In genomic region chr19:47109541-47110375, GRCh38 we compare ENCODE assay signal across 8 cellular contexts. TPM values are rescaled to one million over a fixed set of nuclear protein-coding genes. Genes with fewer than 3 reads are reported as not detected.
DNase-seq lines count a peak whose midpoint lies in the region; ATAC-seq, FAIRE-seq and TF ChIP-seq lines count a peak whose summit lies in the region.

No MANE protein-coding gene starts in this region.

- ATAC-seq in K562 (peak; percentile 12), GM21528 (IDR thresholded peaks at IDR 0.05; ENCODE audit: low FRiP score, unreplicated experiment) (no peak)

- in situ Hi-C loops in K562 (cut with MboI) = no loop called here

- CTCF ChIA-PET in K562 (lab: Yijun Ruan, JAX; ENCODE audit: low intra/inter-chr PET ratio) = no interaction called here

- H3K9ac ChIP-seq in K562 (ENCODE audit: insufficient read depth in 1 of 2, low read depth in 2 of 2, low read length in 2 of 2) = peak overlapping the region; percentile 98 to 99

- H3K27me3 ChIP-seq in K562 (ENCODE audit: control insufficient read depth in 2 of 2, insufficient read depth in 2 of 2, low read length in 2 of 2) (no peaks in the 10 kb centered on the region), kidney epithelial cell (ENCODE audit: control insufficient read depth, insufficient read depth, low read length) (no peaks in the 10 kb centered on the region)

- H3K79me2 ChIP-seq in K562 (ENCODE audit: control insufficient read depth, insufficient read depth, low read length) = peaks cover 77% of the 10 kb centered on the region

- peaks cover 18 to 43% of the 10 kb centered on the region in 2 experiments for H3K4me1 ChIP-seq in K562 (replicated peaks in 1 of 2; ENCODE audit: control insufficient read depth in 2 of 2, insufficient read depth in 2 of 2, low read length in 2 of 2)

- H3K36me3 ChIP-seq in K562 (ENCODE audit: control insufficient read depth, insufficient read depth, low read length) = peaks cover 42% of the 10 kb centered on the region
- no peaks in the 10 kb centered on the region for H3K36me3 ChIP-seq in kidney epithelial cell (ENCODE audit: control insufficient read depth, insufficient read depth, low read length)

- H3K4me3 ChIP-seq in K562 (peak overlapping the region; percentile 89), kidney epithelial cell (ENCODE audit: low read depth, low read length) (peak overlapping the region; percentile 92)

- TF ChIP-seq POLR2A in Raji (IDR thresholded peaks at IDR 0.05; ENCODE audit: insufficient read depth, low read depth, low read length) (peak; percentile 43; the same call in 1 of the 2 replicates), K562 (conservative IDR thresholded peaks at IDR 0.05) (peak; percentile 89)

- POLR2A ChIA-PET in K562 (lab: Yijun Ruan, JAX) = interaction anchor here (0.7 to 1.7 kb wide), 6 partner anchors 10 to 80 kb away, joined by 3 to 8 read pairs (median 4); partner anchors contain the start of gene SAE1

- intact Hi-C loops in K562 (cut with micrococcal nuclease) = loop anchor here (5.0 kb wide), 1 partner anchor 247 kb away; the partner anchor contains the start of gene ARHGAP35

- no peaks in the 10 kb centered on the region for H3K9me3 ChIP-seq in K562 (replicated peaks; ENCODE audit: control insufficient read depth, insufficient read depth, low read depth, low read length)

- peak overlapping the region; percentile 96 for H3K27ac ChIP-seq in K562 (ENCODE audit: extremely low read depth, low read depth, low read length)

- no peaks in the 10 kb centered on the region for H3K9me1 ChIP-seq in K562 (ENCODE audit: control insufficient read depth, insufficient read depth, low read length)

- no peaks in the 10 kb centered on the region for H4K20me1 ChIP-seq in K562 (replicated peaks; ENCODE audit: control insufficient read depth, insufficient read depth, low read length)

- whole genome bisulfite sequencing in K562 (ENCODE audit: insufficient coverage, low coverage, missing lambda C conversion rate) = 1% methylated on average over 15 of the region's 15 CpGs

- TF ChIP-seq EP300 in K562 (IDR thresholded peaks at IDR 0.05; ENCODE audit: low read length) = peak; percentile 56; the same call in 1 of the 2 replicates

- TF ChIP-seq CTCF in K562 (IDR thresholded peaks at IDR 0.05 in 2 of 3, conservative IDR thresholded peaks at IDR 0.05 in 1 of 3; ENCODE audit: insufficient read depth in 2 of 3, low read depth in 1 of 3, low read length in 3 of 3) (no peak), kidney epithelial cell (IDR thresholded peaks at IDR 0.05; ENCODE audit: insufficient read depth, low read length, poor library complexity, severe bottlenecking) (no peak)

- H3K4me2 ChIP-seq in K562 (ENCODE audit: insufficient read depth, low read length) = peak overlapping the region; percentile 88

- no peak overlapping the region for H2AFZ ChIP-seq in K562 (ENCODE audit: low read depth, low read length)

- no peak for TF ChIP-seq RAD21 in K562 (CRISPR knock-in tag; conservative IDR thresholded peaks at IDR 0.05 in 1 of 2, IDR thresholded peaks at IDR 0.05 in 1 of 2)

- peak; percentile 94 for FAIRE-seq in K562 (lab: Jason Lieb, UNC)

- DNase-seq in NCI-H1417 (lab: John Stamatoyannopoulos, UW) (peak in 2 of 3 experiments; percentile 16 to 84), NCI-H1417 treated with DMSO at 0.1 percent for 48 hours (lab: John Stamatoyannopoulos, UW) (no peak), K562 (ENCODE audit: extremely low read depth in 1 of 4, low spot score in 3 of 4) (peak; percentile 19 to 85 (median 44)), kidney epithelial cell (ENCODE audit: low read depth) (no peak), DMS153 treated with DMSO at 0.1 percent for 48 hours (lab: John Stamatoyannopoulos, UW; ENCODE audit: unreplicated experiment) (no peak)
- DNase-seq in stimulated activated CD4-positive, alpha-beta T cell treated with anti-CD3 and anti-CD28 coated beads, TNF-alpha, amount 100 ng/mL, for 4 hours (ENCODE audit: low read depth in 3 of 3) = peak; percentile 21 to 32 (median 32)

- BruUV-seq in K562 (replicated peaks; lab: Mats Ljungman, UMichigan) = no TSS peak

TF ChIP-seq in K562, 482 proteins besides CTCF, POLR2A, EP300 and RAD21 (continues in another document):
- peak; percentile 74 for TF ChIP-seq BACH1 (tag; IDR thresholded peaks at IDR 0.05)
- TF ChIP-seq AFF4 (CRISPR knock-in tag; IDR thresholded peaks at IDR 0.05) = peak; percentile 93; the same call in 1 of the 2 replicates
- peak; percentile 74 to 84; a peak in 3 of 4 replicates for TF ChIP-seq MAZ (CRISPR knock-in tag; conservative IDR thresholded peaks at IDR 0.05 in 1 of 2, IDR thresholded peaks at IDR 0.05 in 1 of 2)
- TF ChIP-seq POLR2AphosphoS5 (IDR thresholded peaks at IDR 0.05; ENCODE audit: control insufficient read depth, insufficient read depth, low read depth, low read length) = peak; percentile 71; the same call in 1 of the 2 replicates
- TF ChIP-seq C11orf30 (IDR thresholded peaks at IDR 0.05; ENCODE audit: low read depth) = peak; percentile 95
- peak; percentile 35 for TF ChIP-seq POLR2G (IDR thresholded peaks at IDR 0.05; ENCODE audit: low read depth, low read length)

RNA-seq across cellular contexts. Expression of gene ZC3H4, which starts 3.8 kb away (rescaled TPM):
- 66.1 and 83.6 TPM in 2 replicates for total RNA-seq in K562 (2011; cell fraction: chromatin; rRNA removed; ENCODE audit: low replicate concordance)
- 24.1 and 34.0 TPM in 2 replicates for total RNA-seq in K562 (2011; cell fraction: nucleolus; rRNA removed)
- 30.9 TPM in 2 replicates for total RNA-seq in K562 (2011; cell fraction: nucleoplasm; rRNA removed)
- total RNA-seq in K562 (2014; rRNA removed) (18.3 and 26.0 TPM in 2 replicates), K562 (2014; rRNA removed; fragmentation: Illumina TruSeq; extraction: Trizol) (19.6 and 24.1 TPM in 2 replicates), K562 (2015; rRNA removed; fragmentation: Illumina TruSeq; extraction: Trizol) (13.2 and 19.1 TPM in 2 replicates), K562 (2021) (59.5 and 75.6 TPM in 2 replicates), kidney epithelial cell (23.9 and 29.2 TPM in 2 replicates)
- polyA plus RNA-seq in K562 (2011; rRNA removed) (4.0 and 5.3 TPM in 2 replicates), K562 (2014; fragmentation: Illumina TruSeq; extraction: Trizol) (33.5 and 33.7 TPM in 2 replicates), K562 (2014; fragmentation: Nextera tagmentation; extraction: Ambion mirVana) (1 to 10 TPM; 2.2 to 8.0 TPM), K562 (2014; rRNA removed) (14.4 and 17.6 TPM in 2 replicates)
- polyA plus RNA-seq in K562 (2011; cell fraction: cytosol; rRNA removed) = 2.2 and 3.7 TPM in 2 replicates
- polyA plus RNA-seq in K562 (2011; cell fraction: nucleus; rRNA removed) = 14.1 and 22.9 TPM in 2 replicates
- 11.1 and 39.1 TPM in 2 replicates for polyA plus RNA-seq in K562 (2012)
- 14.0 and 14.6 TPM in 2 replicates for polyA minus RNA-seq in K562 (2011; rRNA and poly(A)+ RNA removed)
- polyA minus RNA-seq in K562 (2011; cell fraction: cytosol; rRNA and poly(A)+ RNA removed) = 23.3 and 31.7 TPM in 2 replicates
- 7.5 and 15.8 TPM in 2 replicates for polyA minus RNA-seq in K562 (2011; cell fraction: nucleus; rRNA and poly(A)+ RNA removed)

RNA-seq across cellular contexts. Expression of gene SAE1, which starts 20.9 kb away (rescaled TPM):
- total RNA-seq in K562 (2011; cell fraction: chromatin; rRNA removed; ENCODE audit: low replicate concordance) = 86.7 and 121 TPM in 2 replicates
- 37.9 and 42.4 TPM in 2 replicates for total RNA-seq in K562 (2011; cell fraction: nucleolus; rRNA removed)
- 54.9 and 55.4 TPM in 2 replicates for total RNA-seq in K562 (2011; cell fraction: nucleoplasm; rRNA removed)
- total RNA-seq in K562 (2014; rRNA removed) (194 and 213 TPM in 2 replicates), K562 (2014; rRNA removed; fragmentation: Illumina TruSeq; extraction: Trizol) (215 and 244 TPM in 2 replicates), K562 (2015; rRNA removed; fragmentation: Illumina TruSeq; extraction: Trizol) (220 and 231 TPM in 2 replicates), K562 (2021) (205 and 217 TPM in 2 replicates), kidney epithelial cell (91.7 and 114 TPM in 2 replicates)
- polyA plus RNA-seq in K562 (2011; rRNA removed) (199 and 297 TPM in 2 replicates), K562 (2014; fragmentation: Illumina TruSeq; extraction: Trizol) (293 and 299 TPM in 2 replicates), K562 (2014; fragmentation: Nextera tagmentation; extraction: Ambion mirVana) (100 to 1,000 TPM in 1 of 2 experiments, 10 to 100 TPM in 1; 82.8 to 133 TPM), K562 (2014; rRNA removed) (250 and 273 TPM in 2 replicates)
- 175 and 205 TPM in 2 replicates for polyA plus RNA-seq in K562 (2011; cell fraction: cytosol; rRNA removed)
- polyA plus RNA-seq in K562 (2011; cell fraction: nucleus; rRNA removed) = 41.2 and 60.5 TPM in 2 replicates
- polyA plus RNA-seq in K562 (2012) = 207 and 215 TPM in 2 replicates
- 138 and 156 TPM in 2 replicates for polyA minus RNA-seq in K562 (2011; rRNA and poly(A)+ RNA removed)
- 63.5 and 64.3 TPM in 2 replicates for polyA minus RNA-seq in K562 (2011; cell fraction: cytosol; rRNA and poly(A)+ RNA removed)
- 11.0 and 20.4 TPM in 2 replicates for polyA minus RNA-seq in K562 (2011; cell fraction: nucleus; rRNA and poly(A)+ RNA removed)

Comparison
In these comparisons a context has a peak if more than half of its experiments do, and no peak if none do; other contexts are left out.
1. DNase-seq: peak in NCI-H1417 (2 of 3), K562 (4 of 4) and stimulated activated CD4-positive, alpha-beta T cell treated with anti-CD3 and anti-CD28 coated beads, TNF-alpha, amount 100 ng/mL, for 4 hours (3 of 3); none in NCI-H1417 treated with DMSO at 0.1 percent for 48 hours (single experiment), kidney epithelial cell (single experiment) and DMS153 treated with DMSO at 0.1 percent for 48 hours (single experiment).